In genomic region chr7:94571816-94572215, GRCh38 we compare ENCODE assay signal across 3 cellular contexts.
"Had no signal": no experiment of that assay in that cellular context is flagged by ENCODE, and none has a peak within 500 bp of the region (broad histone marks: within the 10 kb centered on the region; RNA-seq: fewer than 3 reads in every experiment).

No MANE protein-coding gene starts in this region.

- DNase-seq: GDM1, GF-D8 had no signal

- H3K4me3 ChIP-seq: GM12878 had no signal
